In the genomic region with DNA sequence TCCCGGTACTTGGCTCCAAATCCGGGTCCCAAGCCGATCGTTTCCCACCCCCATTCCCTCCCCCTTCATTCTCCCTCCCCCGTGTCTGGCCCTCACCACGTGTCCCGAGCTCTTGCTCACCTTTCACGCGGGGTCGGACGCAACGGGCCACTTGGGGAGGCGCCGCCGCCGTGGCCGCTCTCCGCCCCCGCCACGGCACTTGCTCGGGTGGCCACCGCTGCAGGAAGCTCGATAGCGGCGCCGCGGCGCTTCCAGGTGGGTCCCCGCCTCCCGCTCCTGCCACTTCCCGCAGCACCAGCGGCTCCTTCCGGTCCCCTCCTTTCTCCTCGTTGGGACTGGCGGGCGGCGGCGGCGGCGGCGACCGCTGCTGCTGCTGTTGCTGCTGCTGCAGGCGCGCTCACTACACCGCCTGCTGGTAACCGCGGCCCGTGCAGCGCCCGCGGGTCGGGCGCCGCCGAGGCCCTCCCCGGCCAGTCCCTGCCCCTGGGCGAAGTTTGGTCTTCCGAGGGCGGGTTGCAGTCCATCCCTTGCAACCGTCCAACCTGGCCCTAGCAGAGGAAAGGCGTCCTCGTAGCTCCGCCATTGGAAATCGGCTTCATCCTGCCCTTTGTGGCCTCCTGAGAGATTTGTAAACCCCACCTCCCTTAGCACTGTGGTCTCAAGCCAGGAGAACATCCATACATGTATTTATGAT, we compare ENCODE assay signal across 8 cellular contexts. TPM values are rescaled to one million over a fixed set of nuclear protein-coding genes. Genes with fewer than 3 reads are reported as not detected.
DNase-seq lines count a peak whose midpoint lies in the region; ATAC-seq and TF ChIP-seq lines count a peak whose summit lies in the region.

No MANE protein-coding gene starts in this region.

- H3K4me3 Mint-ChIP-seq in endodermal cell: peak overlapping the region; percentile 94

- peak overlapping the region; percentile 97 for H3K9ac ChIP-seq in endodermal cell (ENCODE audit: extremely low read depth, low read length, poor library complexity, severe bottlenecking)

- no peaks in the 10 kb centered on the region for H3K27me3 Mint-ChIP-seq in endodermal cell (ENCODE audit: insufficient read depth)

- DNase-seq in D341Med (ENCODE audit: low spot score) (peak; percentile 91), HUDEP-2 (lab: John Stamatoyannopoulos, UW; ENCODE audit: unreplicated experiment in 76 of 76) (peak; percentile 17 to 95 (median 85)), NOMO-1 treated with DMSO at 0.1 percent for 48 hours (lab: John Stamatoyannopoulos, UW; ENCODE audit: unreplicated experiment) (peak; percentile 94), endodermal cell (peak; percentile 97), midbrain (lab: John Stamatoyannopoulos, UW) (peak; percentile 93)
- peak; percentile 75 for DNase-seq in activated CD8-positive, alpha-beta memory T cell treated with anti-CD3 and anti-CD28 coated beads, Interleukin-2, amount 50 U/mL, for 1 hour (ENCODE audit: extremely low read depth)
- peak; percentile 92 for DNase-seq in stimulated activated CD8-positive, alpha-beta memory T cell treated with anti-CD3 and anti-CD28 coated beads, Interleukin-15, amount 100 ng/mL, for 48 hours (ENCODE audit: low read depth in 2 of 2)

- no peaks in the 10 kb centered on the region for H3K9me3 Mint-ChIP-seq in endodermal cell

- H3K27ac Mint-ChIP-seq in endodermal cell: peak overlapping the region; percentile 99

- no peaks in the 10 kb centered on the region for H3K27me3 ChIP-seq in endodermal cell (ENCODE audit: control insufficient read depth, insufficient read depth, low read length, poor library complexity, severe bottlenecking)

- H3K4me1 ChIP-seq in endodermal cell (ENCODE audit: control insufficient read depth, insufficient read depth, low read length): no peaks in the 10 kb centered on the region

- H3K4me1 Mint-ChIP-seq in endodermal cell: peaks cover 22% of the 10 kb centered on the region

- H3K27ac ChIP-seq in endodermal cell (ENCODE audit: low read depth, low read length): peak overlapping the region; percentile 98

- peaks cover 2% of the 10 kb centered on the region for H3K36me3 Mint-ChIP-seq in endodermal cell (ENCODE audit: low read depth)

- WGBS in endodermal cell (ENCODE audit: insufficient coverage in 1 of 2, insufficient read length in 1 of 2), 2 experiments: 0 to 2% methylated on average over 18 to 63 of the region's 64 CpGs

- peak; percentile 73 for ATAC-seq in GM21390 (IDR thresholded peaks at IDR 0.05; ENCODE audit: unreplicated experiment)

- H3K9me3 ChIP-seq in endodermal cell (ENCODE audit: control insufficient read depth, low read length): no peaks in the 10 kb centered on the region

- H3K4me3 ChIP-seq in endodermal cell (ENCODE audit: low read length): peak overlapping the region; percentile 99

- no peaks in the 10 kb centered on the region for H3K36me3 ChIP-seq in endodermal cell (ENCODE audit: control insufficient read depth, insufficient read depth, low read length)

- TF ChIP-seq CTCF in endodermal cell (conservative IDR thresholded peaks at IDR 0.05): peak; percentile 95

RNA-seq across cellular contexts. Expression of a gene that starts 0.8 kb away (rescaled TPM):
- 10 to 100 TPM; 55.4 to 56.2 TPM for total RNA-seq in endodermal cell
- polyA plus RNA-seq in endodermal cell (2013, experiment 1 of 2): 42.0 TPM
- 41.8 TPM for polyA plus RNA-seq in endodermal cell (2013, experiment 2 of 2)

Comparison
In these comparisons a context has a peak if more than half of its experiments do, and no peak if none do; other contexts are left out.
1. Peak in every context shown above with its lines: DNase-seq, ATAC-seq, H3K4me3 ChIP-seq and H3K27ac ChIP-seq.